In the genomic region with DNA sequence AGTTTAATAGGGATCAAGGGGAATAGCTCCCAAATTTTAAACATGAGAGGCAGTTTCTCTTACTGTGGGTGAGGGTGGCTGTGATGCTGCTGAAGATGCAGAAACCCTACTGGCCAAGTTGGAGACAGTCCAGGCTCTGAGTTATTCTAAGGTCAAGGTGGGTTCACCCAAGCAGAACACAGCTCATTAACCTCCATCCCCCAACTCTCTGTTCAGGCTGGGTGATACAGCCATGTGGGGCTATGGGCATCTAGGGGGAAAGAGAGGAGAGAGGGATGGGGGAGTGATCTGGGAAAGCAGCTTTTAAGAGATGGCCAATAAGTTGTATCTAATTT, we compare ENCODE assay signal across 8 cellular contexts. TPM values are rescaled to one million over a fixed set of nuclear protein-coding genes. Genes with fewer than 3 reads are reported as not detected.
DNase-seq lines count a peak whose midpoint lies in the region; ATAC-seq and TF ChIP-seq lines count a peak whose summit lies in the region.

No MANE protein-coding gene starts in this region.

- POLR2A ChIA-PET in CD4-positive, alpha-beta T cell (lab: Charles Lee) = no interaction called here

- H3K27me3 ChIP-seq in tibial artery = no peaks in the 10 kb centered on the region
- no peaks in the 10 kb centered on the region for H3K27me3 ChIP-seq in CD4-positive, alpha-beta T cell (ENCODE audit: control insufficient read depth, insufficient read depth, low read length)

- intact Hi-C loops in tibial artery (cut with DNase I; ENCODE audit: low total_unique reads) = loop anchor here (5.0 to 10.0 kb wide), 3 partner anchors 67 to 311 kb away; a partner anchor contains a TSS
- intact Hi-C loops in CD4-positive, alpha-beta T cell (cut with DNase I, micrococcal nuclease) = loop anchor here in 1 of 2 experiments (5.0 kb wide), 1 partner anchor 178 kb away; no protein-coding TSS in a partner anchor

- ATAC-seq in HG03175 (IDR thresholded peaks at IDR 0.05; ENCODE audit: unreplicated experiment) = peak; percentile 74
- ATAC-seq in CD4-positive, alpha-beta T cell (ENCODE audit: poor library complexity) = no peak

- peak overlapping the region; percentile 80 to 85 for H3K27ac ChIP-seq in tibial artery
- H3K27ac ChIP-seq in CD4-positive, alpha-beta T cell (ENCODE audit: low read depth, low read length) = no peak overlapping the region

- H3K36me3 Mint-ChIP-seq in CD4-positive, alpha-beta T cell (ENCODE audit: low read depth) = no peaks in the 10 kb centered on the region

- H3K27me3 Mint-ChIP-seq in CD4-positive, alpha-beta T cell = no peaks in the 10 kb centered on the region

- peaks cover 9% of the 10 kb centered on the region for H3K4me1 Mint-ChIP-seq in CD4-positive, alpha-beta T cell (ENCODE audit: low read depth)

- H3K4me3 ChIP-seq in epithelial cell of proximal tubule (ENCODE audit: low read depth, low read length) = peak overlapping the region; percentile 21
- no peak overlapping the region for H3K4me3 ChIP-seq in tibial artery

- H3K4me3 Mint-ChIP-seq in CD4-positive, alpha-beta T cell = no peak overlapping the region

- peaks cover 0 to 49% (median 37%) of the 10 kb centered on the region in 4 donors for H3K4me1 ChIP-seq in tibial artery

- no peak overlapping the region for H3K27ac Mint-ChIP-seq in CD4-positive, alpha-beta T cell

- no peaks in the 10 kb centered on the region for H3K36me3 ChIP-seq in tibial artery

- no peaks in the 10 kb centered on the region for H3K9me3 Mint-ChIP-seq in CD4-positive, alpha-beta T cell

- H3K9me3 ChIP-seq in tibial artery = no peaks in the 10 kb centered on the region
- no peaks in the 10 kb centered on the region for H3K9me3 ChIP-seq in CD4-positive, alpha-beta T cell (ENCODE audit: control insufficient read depth, low read length)

- peak; percentile 17 for TF ChIP-seq CTCF in epithelial cell of proximal tubule (conservative IDR thresholded peaks at IDR 0.05; ENCODE audit: low read depth, low read length)
- TF ChIP-seq CTCF in tibial artery (IDR thresholded peaks at IDR 0.05) = no peak
- TF ChIP-seq CTCF in CD4-positive, alpha-beta T cell (IDR thresholded peaks at IDR 0.05) = no peak

- DNase-seq in NCI-H2171 treated with DMSO at 0.1 percent for 48 hours (lab: John Stamatoyannopoulos, UW) (peak; percentile 38), NCI-H2171 (lab: John Stamatoyannopoulos, UW) (no peak), epithelial cell of proximal tubule (ENCODE audit: low read depth) (no peak), tibial artery (no peak), NCI-H1694 (lab: John Stamatoyannopoulos, UW) (no peak)
- DNase-seq in CD4-positive, alpha-beta T cell = no peak
- no peak for DNase-seq in activated CD4-positive, alpha-beta T cell treated with anti-CD3 and anti-CD28 coated beads, Interleukin-2, amount 50 U/mL, for 48 hours

- CTCF ChIA-PET in CD4-positive, alpha-beta T cell (lab: Charles Lee) = no interaction called here

RNA-seq across cellular contexts. Expression of a gene that starts 18.9 kb away (rescaled TPM):
- 16.3 and 19.2 TPM in 2 replicates for total RNA-seq in epithelial cell of proximal tubule
- total RNA-seq in CD4-positive, alpha-beta T cell = 1 to 10 TPM; 7.1 to 7.6 TPM
